ENCODE assay signal across 18 cellular contexts in genomic region chr1:5889901-5890300, GRCh38.
DNase-seq lines count a peak whose midpoint lies in the region; ATAC-seq and TF ChIP-seq lines count a peak whose summit lies in the region.
"Had no signal": no experiment of that assay in that cellular context is flagged by ENCODE, and none has a peak within 500 bp of the region (broad histone marks: within the 10 kb centered on the region; RNA-seq: fewer than 3 reads in every experiment).

No MANE protein-coding gene starts in this region.

- peaks cover 5% of the 10 kb centered on the region for H3K27me3 Mint-ChIP-seq in nephron (ENCODE audit: low read depth)
- H3K27me3 Mint-ChIP-seq: CD8-positive, alpha-beta memory T cell had no signal

- intact Hi-C loops in heart left ventricle (cut with DNase I) = no loop called here
- intact Hi-C loops in Right ventricle myocardium inferior (cut with DNase I) = no loop called here

- H3K4me3 Mint-ChIP-seq in nephron = peak overlapping the region in 2 of 3 experiments; percentile 7
- H3K4me3 Mint-ChIP-seq: CD8-positive, alpha-beta memory T cell had no signal

- H3K27ac Mint-ChIP-seq in nephron = peak overlapping the region in 2 of 3 experiments; percentile 14 to 73
- H3K27ac Mint-ChIP-seq: CD8-positive, alpha-beta memory T cell had no signal

- peaks cover 27% of the 10 kb centered on the region for H3K36me3 Mint-ChIP-seq in nephron (ENCODE audit: low read depth)

- no peaks in the 10 kb centered on the region for H3K9me3 Mint-ChIP-seq in nephron

- TF ChIP-seq CTCF in heart left ventricle (IDR thresholded peaks at IDR 0.05) (no peak), choroid plexus epithelial cell (conservative IDR thresholded peaks at IDR 0.05; ENCODE audit: low read depth, low read length) (no peak), nephron (IDR thresholded peaks at IDR 0.05; ENCODE audit: unreplicated experiment in 3 of 3) (no peak)

- H3K36me3 ChIP-seq in heart left ventricle = peaks cover 0 to 24% (median 0%) of the 10 kb centered on the region in 9 donors
- H3K36me3 ChIP-seq: HAP-1, Peyer's patch had no signal

- DNase-seq in heart left ventricle (peak in 4 of 5 donors; percentile 20 to 51 (median 38)), Right ventricle myocardium inferior (ENCODE audit: missing footprints) (no peak), choroid plexus epithelial cell (ENCODE audit: low read depth) (peak; percentile 58), skeletal muscle cell (ENCODE audit: low read depth) (peak; percentile 25), SW480 (ENCODE audit: low spot score) (no peak), NCI-H1092 (lab: John Stamatoyannopoulos, UW) (no peak), NCI-H1436 treated with DMSO at 0.1 percent for 48 hours (lab: John Stamatoyannopoulos, UW) (no peak)
- DNase-seq: 8988T; CD8-positive, alpha-beta memory T cell; DMS79; NCI-H146; NCI-H2081 treated with DMSO at 0.1 percent for 48 hours; NCI-H510A treated with DMSO at 0.1 percent for 48 hours; Peyer's patch; SHP77 had no signal

- ATAC-seq in heart left ventricle = peak in 2 of 4 donors; percentile 36 to 45
- ATAC-seq in Right ventricle myocardium inferior = no peak
- ATAC-seq: K562 had no signal

- H3K4me3 ChIP-seq in heart left ventricle (no peak overlapping the region), choroid plexus epithelial cell (ENCODE audit: low read depth, low read length) (no peak overlapping the region), skeletal muscle cell (ENCODE audit: low read depth, low read length) (no peak overlapping the region)
- H3K4me3 ChIP-seq: HAP-1, K562, Peyer's patch had no signal

- peaks cover 0 to 3% (median 0%) of the 10 kb centered on the region in 12 donors for H3K9me3 ChIP-seq in heart left ventricle
- H3K9me3 ChIP-seq: HAP-1, Peyer's patch had no signal

- WGBS in heart left ventricle, 4 donors = 64 to 74% (median 69%) methylated on average over 12 of the region's 12 CpGs

- no peak for TF ChIP-seq POLR2A in heart left ventricle (IDR thresholded peaks at IDR 0.05)

- peaks cover 39% of the 10 kb centered on the region for H3K4me1 Mint-ChIP-seq in nephron
- H3K4me1 Mint-ChIP-seq: CD8-positive, alpha-beta memory T cell had no signal

- peak overlapping the region in 4 of 12 donors; percentile 22 to 54 (median 52) for H3K27ac ChIP-seq in heart left ventricle
- H3K27ac ChIP-seq: Peyer's patch had no signal

- H3K27me3 ChIP-seq in heart left ventricle = no peaks in the 10 kb centered on the region
- H3K27me3 ChIP-seq: Peyer's patch had no signal

- no peaks in the 10 kb centered on the region for H3K4me1 ChIP-seq in heart left ventricle
- H3K4me1 ChIP-seq: HAP-1, Peyer's patch had no signal

Comparison
In these comparisons a context has a peak if more than half of its experiments do, and no peak if none do; other contexts are left out.
1. DNase-seq: peak in heart left ventricle (4 of 5), choroid plexus epithelial cell (single experiment) and skeletal muscle cell (single experiment); none in Right ventricle myocardium inferior (single experiment), SW480 (single experiment), NCI-H1092 (single experiment) and NCI-H1436 treated with DMSO at 0.1 percent for 48 hours (single experiment).